Comparison of ENCODE assay signal across 8 cellular contexts in the genomic region with DNA sequence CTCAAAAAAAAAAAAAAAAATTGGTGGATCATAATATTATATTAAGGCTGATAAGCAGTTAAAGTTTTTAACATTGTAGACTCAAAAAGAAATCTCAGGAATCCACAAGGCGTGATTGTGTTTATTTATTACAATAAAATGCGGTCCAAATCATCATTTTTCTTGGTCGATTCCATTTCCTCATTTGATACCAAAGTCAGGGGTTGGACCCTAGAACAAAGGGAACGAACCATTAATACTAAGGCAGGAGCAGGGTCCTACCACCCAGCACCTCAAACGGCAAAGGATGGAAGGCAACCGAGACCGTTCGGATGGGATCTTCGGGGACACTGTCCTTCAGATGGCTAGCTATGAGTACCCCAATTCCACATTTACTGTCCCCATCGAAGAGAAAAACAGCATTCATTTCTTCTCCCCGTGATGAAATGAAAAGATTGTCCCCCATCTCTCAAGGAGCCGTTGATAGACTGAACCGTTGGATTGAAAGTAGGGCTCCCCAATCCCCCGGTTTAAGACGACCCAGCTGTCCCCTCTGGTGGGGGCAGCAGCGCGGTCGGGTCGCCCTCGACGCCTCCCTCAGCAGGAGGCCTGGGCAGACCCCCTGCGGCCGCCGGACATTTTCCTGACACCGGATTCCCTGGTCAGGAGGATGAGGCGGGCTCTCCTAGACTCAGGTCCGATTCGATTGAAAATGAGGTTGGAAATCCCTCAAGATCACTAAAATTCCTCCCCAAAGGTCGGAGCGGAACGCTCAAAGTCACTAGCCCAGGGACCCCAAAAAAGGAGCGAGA. TPM values are rescaled to one million over a fixed set of nuclear protein-coding genes. Genes with fewer than 3 reads are reported as not detected.
A peak's percentile ranks its signal among the peaks of the same experiment; 100 is the strongest.
DNase-seq lines count a peak whose midpoint lies in the region; ATAC-seq and TF ChIP-seq lines count a peak whose summit lies in the region.

No MANE protein-coding gene starts in this region.

- WGBS in H9 (ENCODE audit: extremely low coverage, insufficient read length, low lambda C conversion rate), result no CpG with 5 or more reads among the region's 32 CpGs
- WGBS in iPS DF 6.9 (ENCODE audit: insufficient coverage, insufficient read length), result no CpG with 5 or more reads among the region's 32 CpGs

- H2BK15ac ChIP-seq in H9 (ENCODE audit: low read depth, low read length), result no peak overlapping the region

- no peaks in the 10 kb centered on the region for H3K9me3 ChIP-seq in BLaER1 treated with 17β-estradiol and CSF1 and Interleukin-3, amounts not matched to agents 10 nM and 100 nM (replicated peaks in 1 of 11)
- H3K9me3 ChIP-seq in H9 (ENCODE audit: control insufficient read depth, low read depth, low read length), result no peaks in the 10 kb centered on the region
- no peaks in the 10 kb centered on the region for H3K9me3 ChIP-seq in iPS DF 6.9 (ENCODE audit: control insufficient read depth, insufficient read depth, low read length)
- no peaks in the 10 kb centered on the region for H3K9me3 ChIP-seq in skeletal muscle tissue (ENCODE audit: control insufficient read depth in 3 of 3, low read length in 3 of 3)

- no peaks in the 10 kb centered on the region for H3K79me1 ChIP-seq in H9 (ENCODE audit: insufficient read depth, low read depth, low read length, poor library complexity, severe bottlenecking)

- no peak overlapping the region for H4K8ac ChIP-seq in H9 (replicated peaks; ENCODE audit: insufficient read length, low read depth, low read length)

- H3K27ac ChIP-seq in BLaER1 treated with 17β-estradiol and CSF1 and Interleukin-3, amounts not matched to agents 10 nM and 100 nM, result peak overlapping the region in 9 of 11 experiments; percentile 46 to 89 (median 84); a peak in 17 of 22 replicates
- H3K27ac ChIP-seq in H9 (ENCODE audit: insufficient read length, low read depth, low read length), result no peak overlapping the region
- H3K27ac ChIP-seq in iPS DF 6.9 (ENCODE audit: low read length), result no peak overlapping the region
- peak overlapping the region; percentile 59 for H3K27ac ChIP-seq in skeletal muscle tissue (ENCODE audit: low read depth, low read length)

- H2BK12ac ChIP-seq in H9 (ENCODE audit: insufficient read length, low read depth, low read length), result no peak overlapping the region

- no peaks in the 10 kb centered on the region for H3K36me3 ChIP-seq in BLaER1 treated with 17β-estradiol and CSF1 and Interleukin-3, amounts not matched to agents 10 nM and 100 nM
- no peaks in the 10 kb centered on the region; the same call in 1 of the 2 replicates for H3K36me3 ChIP-seq in iPS DF 6.9 (ENCODE audit: control insufficient read depth, insufficient read depth, low read length)
- H3K36me3 ChIP-seq in skeletal muscle tissue (ENCODE audit: control insufficient read depth in 3 of 3, insufficient read depth in 3 of 3, low read length in 3 of 3), result no peaks in the 10 kb centered on the region

- DNase-seq in H9 (no peak), iPS DF 6.9 (ENCODE audit: low read depth, low spot score) (no peak), NCI-H1417 treated with DMSO at 0.1 percent for 48 hours (lab: John Stamatoyannopoulos, UW) (no peak)
- DNase-seq in central memory CD4-positive, alpha-beta T cell, result no peak

- H3K27me3 Mint-ChIP-seq in H9 (ENCODE audit: low read depth), result peaks cover 8% of the 10 kb centered on the region
- H3K27me3 Mint-ChIP-seq in activated T-helper 17 cell treated with anti-CD3 and anti-CD28 coated beads, Interleukin-2, amount 50 U/mL, for 72 hours, result no peaks in the 10 kb centered on the region

- no peak overlapping the region for H2AFZ ChIP-seq in H9 (ENCODE audit: low read length)

- H3K36me3 Mint-ChIP-seq in H9 (ENCODE audit: insufficient read depth in 1 of 3, low read depth in 3 of 3), result no peaks in the 10 kb centered on the region
- H3K36me3 Mint-ChIP-seq in activated T-helper 17 cell treated with anti-CD3 and anti-CD28 coated beads, Interleukin-2, amount 50 U/mL, for 72 hours (ENCODE audit: low read depth), result no peaks in the 10 kb centered on the region

- H3K9ac ChIP-seq in BLaER1 treated with 17β-estradiol and CSF1 and Interleukin-3, amounts not matched to agents 10 nM and 100 nM, result peak overlapping the region in 9 of 11 experiments; percentile 51 to 87 (median 83); a peak in 17 of 22 replicates
- H3K9ac ChIP-seq in H9 (ENCODE audit: extremely low read depth, insufficient read length, low read length), result peak overlapping the region; percentile 91
- peak overlapping the region; percentile 76 to 80 (median 79) for H3K9ac ChIP-seq in skeletal muscle tissue (ENCODE audit: low read depth in 1 of 3, low read length in 3 of 3)

- H3K27me3 ChIP-seq in BLaER1 treated with 17β-estradiol and CSF1 and Interleukin-3, amounts not matched to agents 10 nM and 100 nM, result peaks cover 0 to 56% (median 0%) of the 10 kb centered on the region in 11 experiments; a peak in 6 of 22 replicates
- H3K27me3 ChIP-seq in H9 (ENCODE audit: insufficient read depth, low read length), result no peaks in the 10 kb centered on the region
- no peaks in the 10 kb centered on the region for H3K27me3 ChIP-seq in iPS DF 6.9 (ENCODE audit: control insufficient read depth, insufficient read depth, low read length)
- H3K27me3 ChIP-seq in skeletal muscle tissue (ENCODE audit: control insufficient read depth in 3 of 3, insufficient read depth in 3 of 3, low read length in 3 of 3), result no peaks in the 10 kb centered on the region

- no peak overlapping the region for H3K56ac ChIP-seq in H9 (ENCODE audit: insufficient read length, low read depth, low read length)

- H3K23ac ChIP-seq in H9 (ENCODE audit: insufficient read length, low read depth, low read length), result no peak overlapping the region

- H3K4me2 ChIP-seq in BLaER1 treated with 17β-estradiol and CSF1 and Interleukin-3, amounts not matched to agents 10 nM and 100 nM, result peak overlapping the region; percentile 68 to 90 (median 86)
- H3K4me2 ChIP-seq in H9 (ENCODE audit: insufficient read depth, insufficient read length, low read length), result peak overlapping the region; percentile 67

- no peak overlapping the region for H4K91ac ChIP-seq in H9 (ENCODE audit: insufficient read length, low read depth, low read length)

- H2BK5ac ChIP-seq in H9 (ENCODE audit: insufficient read length, low read length), result no peak overlapping the region

- peak overlapping the region; percentile 96 for H3K14ac ChIP-seq in H9 (ENCODE audit: insufficient read depth, low read length)

- peaks cover 11 to 24% (median 18%) of the 10 kb centered on the region in 10 experiments for H3K4me1 ChIP-seq in BLaER1 treated with 17β-estradiol and CSF1 and Interleukin-3, amounts not matched to agents 10 nM and 100 nM
- H3K4me1 ChIP-seq in H9 (ENCODE audit: insufficient read depth, low read length), result peaks cover 5% of the 10 kb centered on the region
- no peaks in the 10 kb centered on the region for H3K4me1 ChIP-seq in iPS DF 6.9 (ENCODE audit: control insufficient read depth, insufficient read depth, low read length)
- peaks cover 12 to 18% (median 16%) of the 10 kb centered on the region in 3 donors for H3K4me1 ChIP-seq in skeletal muscle tissue (ENCODE audit: control insufficient read depth in 3 of 3, insufficient read depth in 3 of 3, low read length in 3 of 3)

- H3K23me2 ChIP-seq in H9 (ENCODE audit: insufficient read length, low read depth, low read length, poor library complexity, severe bottlenecking), result peaks cover 18% of the 10 kb centered on the region

- peak overlapping the region; percentile 39 to 66 (median 54); a peak in 19 of 20 replicates for H3K4me3 ChIP-seq in BLaER1 treated with 17β-estradiol and CSF1 and Interleukin-3, amounts not matched to agents 10 nM and 100 nM
- H3K4me3 ChIP-seq in iPS DF 6.9 (ENCODE audit: low read length), result peak overlapping the region; percentile 79; the same call in 1 of the 2 replicates
- H3K4me3 ChIP-seq in skeletal muscle tissue (ENCODE audit: low read length in 3 of 3), result peak overlapping the region; percentile 72 to 75 (median 72)

- H3K27ac Mint-ChIP-seq in H9, result peak overlapping the region; percentile 93 to 99 (median 98)
- peak overlapping the region; percentile 88 for H3K27ac Mint-ChIP-seq in activated T-helper 17 cell treated with anti-CD3 and anti-CD28 coated beads, Interleukin-2, amount 50 U/mL, for 72 hours

- H3K9me3 Mint-ChIP-seq in H9, result no peaks in the 10 kb centered on the region; a peak in 1 of 5 replicates
- no peaks in the 10 kb centered on the region for H3K9me3 Mint-ChIP-seq in activated T-helper 17 cell treated with anti-CD3 and anti-CD28 coated beads, Interleukin-2, amount 50 U/mL, for 72 hours

- no peak overlapping the region for H2BK20ac ChIP-seq in H9 (ENCODE audit: low read depth, low read length, poor library complexity, severe bottlenecking)

- no peak overlapping the region for H2AK5ac ChIP-seq in H9 (ENCODE audit: insufficient read length, low read length)

- peaks cover 26 to 27% of the 10 kb centered on the region in 2 experiments for H3K4me1 Mint-ChIP-seq in H9
- no peaks in the 10 kb centered on the region for H3K4me1 Mint-ChIP-seq in activated T-helper 17 cell treated with anti-CD3 and anti-CD28 coated beads, Interleukin-2, amount 50 U/mL, for 72 hours

- H3K4ac ChIP-seq in H9 (ENCODE audit: low read depth, low read length), result peak overlapping the region; percentile 22; the same call in 1 of the 2 replicates

- no peak overlapping the region for H2BK120ac ChIP-seq in H9 (ENCODE audit: low read depth, low read length, poor library complexity, severe bottlenecking)

- H3T11ph ChIP-seq in H9 (ENCODE audit: low read length), result no peak overlapping the region

- peak overlapping the region; percentile 88 to 94 for H3K4me3 Mint-ChIP-seq in H9
- peak overlapping the region; percentile 90 for H3K4me3 Mint-ChIP-seq in activated T-helper 17 cell treated with anti-CD3 and anti-CD28 coated beads, Interleukin-2, amount 50 U/mL, for 72 hours

- peak overlapping the region; percentile 98 for H3K18ac ChIP-seq in H9 (ENCODE audit: insufficient read length, low read depth, low read length)

- no peak for TF ChIP-seq CTCF in H9 (conservative IDR thresholded peaks at IDR 0.05)

- peak; percentile 6 for ATAC-seq in activated T-helper 17 cell treated with anti-CD3 and anti-CD28 coated beads, Interleukin-2, amount 50 U/mL, for 72 hours (replicated peaks)
- ATAC-seq in GM19351 (IDR thresholded peaks at IDR 0.05; ENCODE audit: unreplicated experiment), result no peak

- no peaks in the 10 kb centered on the region for H4K20me1 ChIP-seq in BLaER1 treated with 17β-estradiol and CSF1 and Interleukin-3, amounts not matched to agents 10 nM and 100 nM
- H4K20me1 ChIP-seq in H9 (ENCODE audit: control insufficient read depth, insufficient read depth, insufficient read length), result no peaks in the 10 kb centered on the region

- peak overlapping the region; percentile 5 for H4K5ac ChIP-seq in H9 (ENCODE audit: insufficient read length, low read depth, low read length)

- H3K79me2 ChIP-seq in H9 (ENCODE audit: insufficient read depth, low read length), result no peaks in the 10 kb centered on the region

RNA-seq across cellular contexts. Expression of gene DMC1, which starts 0.6 kb away (rescaled TPM):
- total RNA-seq in H9 (2021) (6.1 and 6.8 TPM in 2 replicates), skeletal muscle tissue (3.7 TPM)
- total RNA-seq in activated T-helper 17 cell treated with anti-CD3 and anti-CD28 coated beads, Interleukin-2, amount 50 U/mL, for 72 hours, result 10 to 100 TPM; 10.8 to 13.2 TPM

Comparison
In these comparisons a context has a peak if more than half of its experiments do, and no peak if none do; other contexts are left out.
1. H3K27ac ChIP-seq: peak in BLaER1 treated with 17β-estradiol and CSF1 and Interleukin-3, amounts not matched to agents 10 nM and 100 nM (9 of 11) and skeletal muscle tissue (single experiment); none in H9 (single experiment) and iPS DF 6.9 (single experiment).
2. Peak in every context shown above with its lines, with median percentiles within 50 percentile points of each other: H3K4me3 ChIP-seq and H3K9ac ChIP-seq.